ENCODE assay signal across 9 cellular contexts in genomic region chr7:155190608-155191536, GRCh38.
DNase-seq lines count a peak whose midpoint lies in the region; ATAC-seq and TF ChIP-seq lines count a peak whose summit lies in the region.
"Had no signal": no experiment of that assay in that cellular context is flagged by ENCODE, and none has a peak within 500 bp of the region (broad histone marks: within the 10 kb centered on the region; RNA-seq: fewer than 3 reads in every experiment).

No MANE protein-coding gene starts in this region.

- peak overlapping the region in 1 of 8 donors; percentile 26 for H3K4me3 Mint-ChIP-seq in CD4-positive, alpha-beta memory T cell
- H3K4me3 Mint-ChIP-seq in glutamatergic neuron (ENCODE audit: unreplicated experiment), result no peak overlapping the region

- ATAC-seq in GM21529 (IDR thresholded peaks at IDR 0.05; ENCODE audit: unreplicated experiment) (peak; percentile 57), HG03571 (IDR thresholded peaks at IDR 0.05; ENCODE audit: unreplicated experiment) (no peak)

- peaks cover 0 to 4% of the 10 kb centered on the region in 2 donors for H3K9me3 ChIP-seq in CD4-positive, alpha-beta memory T cell (ENCODE audit: control insufficient read depth in 1 of 2, low read length in 2 of 2)
- H3K9me3 ChIP-seq in PC-9 (ENCODE audit: insufficient read depth, low read depth) (peaks cover 1% of the 10 kb centered on the region; the same call in 1 of the 2 replicates), prostate gland (peaks cover under 1% of the 10 kb centered on the region)

- WGBS in prostate gland, result 31% methylated on average over 44 of the region's 44 CpGs

- no peak overlapping the region for H3K27ac Mint-ChIP-seq in CD4-positive, alpha-beta memory T cell
- no peak overlapping the region for H3K27ac Mint-ChIP-seq in glutamatergic neuron (ENCODE audit: unreplicated experiment)

- H3K4me1 Mint-ChIP-seq in CD4-positive, alpha-beta memory T cell, result peaks cover 1 to 7% (median 4%) of the 10 kb centered on the region in 4 donors
- H3K4me1 Mint-ChIP-seq in glutamatergic neuron (ENCODE audit: low read depth, unreplicated experiment), result no peaks in the 10 kb centered on the region

- no peak overlapping the region for H3K4me3 ChIP-seq in CD4-positive, alpha-beta memory T cell (ENCODE audit: low read length in 2 of 2)
- H3K4me3 ChIP-seq in PC-9, result no peak overlapping the region
- no peak overlapping the region for H3K4me3 ChIP-seq in prostate gland

- BruUV-seq in PC-9 (replicated peaks; lab: Mats Ljungman, UMichigan), result no TSS peak

- TF ChIP-seq CTCF in PC-9 (conservative IDR thresholded peaks at IDR 0.05) (peak; percentile 98), glutamatergic neuron (IDR thresholded peaks at IDR 0.05; ENCODE audit: partially characterized antibody, unreplicated experiment) (peak; percentile 90), prostate gland (IDR thresholded peaks at IDR 0.05) (peak; percentile 87 to 99 (median 91))

- intact Hi-C loops in CD4-positive, alpha-beta memory T cell (cut with micrococcal nuclease), result loop anchor here (1.0 kb wide), 4 partner anchors 106 to 278 kb away; partner anchors contain the start of gene INSIG1
- intact Hi-C loops in PC-9 (cut with micrococcal nuclease; ENCODE audit: unreplicated experiment), result loop anchor here (1.0 to 5.0 kb wide), 4 partner anchors 106 to 264 kb away; partner anchors contain the start of genes INSIG1 and PAXIP1
- intact Hi-C loops in prostate gland (cut with DNase I), result loop anchor here (2.0 kb wide), 1 partner anchor 154 kb away; no protein-coding TSS in a partner anchor

- peaks cover 0 to 26% (median 9%) of the 10 kb centered on the region in 8 donors for H3K9me3 Mint-ChIP-seq in CD4-positive, alpha-beta memory T cell
- peaks cover under 1% of the 10 kb centered on the region for H3K9me3 Mint-ChIP-seq in glutamatergic neuron (ENCODE audit: unreplicated experiment)

- POLR2A ChIA-PET in CD4-positive, alpha-beta memory T cell (lab: Charles Lee; ENCODE audit: partially characterized antibody), result interaction anchor here (0.6 to 1.7 kb wide), 5 partner anchors 106 to 297 kb away, joined by 3 to 7 read pairs (median 3); no protein-coding TSS in a partner anchor
- POLR2A ChIA-PET in PC-9 (lab: Charles Lee; ENCODE audit: unreplicated experiment), result interaction anchor here (0.6 kb wide), 1 partner anchor 23 kb away, joined by 4 read pairs; no protein-coding TSS in a partner anchor

- H3K4me2 ChIP-seq in PC-9, result 0 out of 2 replicates have a peak overlapping the region, but pooled peaks have one; percentile 24

- CTCF ChIA-PET in CD4-positive, alpha-beta memory T cell (lab: Charles Lee; ENCODE audit: partially characterized antibody), result interaction anchor here (0.6 to 6.9 kb wide), 12 partner anchors 10 to 263 kb away, joined by 3 to 116 read pairs (median 6); no protein-coding TSS in a partner anchor
- CTCF ChIA-PET in PC-9 (lab: Charles Lee), result no interaction called here

- H3K4me1 ChIP-seq in CD4-positive, alpha-beta memory T cell (ENCODE audit: insufficient read depth, low read length), result no peaks in the 10 kb centered on the region
- H3K4me1 ChIP-seq in PC-9 (replicated peaks; ENCODE audit: insufficient read depth), result 0 out of 2 replicates have a peak, but pooled peaks cover 5% of the 10 kb centered on the region
- H3K4me1 ChIP-seq in prostate gland (replicated peaks), result no peaks in the 10 kb centered on the region

- no peak overlapping the region for H3K27ac ChIP-seq in CD4-positive, alpha-beta memory T cell (ENCODE audit: low read depth, low read length)
- H3K27ac ChIP-seq in PC-9 (no peak overlapping the region), prostate gland (no peak overlapping the region)

- H3K9me2 ChIP-seq in PC-9 (ENCODE audit: insufficient read depth), result no peaks in the 10 kb centered on the region

- TF ChIP-seq POLR2A in prostate gland (IDR thresholded peaks at IDR 0.05), result no peak

- DNase-seq in CD4-positive, alpha-beta memory T cell, result peak in 4 of 5 donors; percentile 36 to 53 (median 40)
- DNase-seq in PC-9 (peak in 1 of 2 experiments; percentile 72), glutamatergic neuron (peak; percentile 76), prostate gland (ENCODE audit: low spot score) (peak; percentile 40), NCI-H128 (lab: John Stamatoyannopoulos, UW; ENCODE audit: unreplicated experiment) (no peak)
- DNase-seq in activated effector memory CD4-positive, alpha-beta T cell treated with anti-CD3 and anti-CD28 coated beads, Interleukin-2, amount 50 U/mL, for 16 hours, result peak; percentile 90

- H3F3A ChIP-seq in PC-9 (ENCODE audit: insufficient read depth, low read depth), result no peaks in the 10 kb centered on the region

- no peaks in the 10 kb centered on the region for H4K20me1 ChIP-seq in PC-9 (ENCODE audit: insufficient read depth)

- H3K79me2 ChIP-seq in PC-9 (ENCODE audit: low read depth), result no peaks in the 10 kb centered on the region

- H3K27me3 ChIP-seq in CD4-positive, alpha-beta memory T cell (ENCODE audit: insufficient read depth, low read length), result no peaks in the 10 kb centered on the region
- H3K27me3 ChIP-seq in PC-9 (ENCODE audit: insufficient read depth, low read depth) (peaks cover 51% of the 10 kb centered on the region), prostate gland (replicated peaks; ENCODE audit: insufficient read depth) (no peaks in the 10 kb centered on the region)

- H3K36me3 ChIP-seq in CD4-positive, alpha-beta memory T cell (ENCODE audit: insufficient read depth, low read length), result no peaks in the 10 kb centered on the region
- H3K36me3 ChIP-seq in PC-9 (ENCODE audit: low read depth) (no peaks in the 10 kb centered on the region), prostate gland (no peaks in the 10 kb centered on the region)

- H3K27me3 Mint-ChIP-seq in CD4-positive, alpha-beta memory T cell, result peaks cover 3 to 18% of the 10 kb centered on the region in 2 donors
- no peaks in the 10 kb centered on the region for H3K27me3 Mint-ChIP-seq in glutamatergic neuron (ENCODE audit: unreplicated experiment)

- no peak overlapping the region for H2AFZ ChIP-seq in PC-9

- peaks cover 0 to 1% of the 10 kb centered on the region in 2 donors for H3K36me3 Mint-ChIP-seq in CD4-positive, alpha-beta memory T cell
- H3K36me3 Mint-ChIP-seq in glutamatergic neuron (ENCODE audit: unreplicated experiment), result peaks cover 9% of the 10 kb centered on the region
- H3K36me3 Mint-ChIP-seq: IgD-negative memory B cell had no signal
